Comparison of ENCODE assay signal across 8 cellular contexts in the genomic region with DNA sequence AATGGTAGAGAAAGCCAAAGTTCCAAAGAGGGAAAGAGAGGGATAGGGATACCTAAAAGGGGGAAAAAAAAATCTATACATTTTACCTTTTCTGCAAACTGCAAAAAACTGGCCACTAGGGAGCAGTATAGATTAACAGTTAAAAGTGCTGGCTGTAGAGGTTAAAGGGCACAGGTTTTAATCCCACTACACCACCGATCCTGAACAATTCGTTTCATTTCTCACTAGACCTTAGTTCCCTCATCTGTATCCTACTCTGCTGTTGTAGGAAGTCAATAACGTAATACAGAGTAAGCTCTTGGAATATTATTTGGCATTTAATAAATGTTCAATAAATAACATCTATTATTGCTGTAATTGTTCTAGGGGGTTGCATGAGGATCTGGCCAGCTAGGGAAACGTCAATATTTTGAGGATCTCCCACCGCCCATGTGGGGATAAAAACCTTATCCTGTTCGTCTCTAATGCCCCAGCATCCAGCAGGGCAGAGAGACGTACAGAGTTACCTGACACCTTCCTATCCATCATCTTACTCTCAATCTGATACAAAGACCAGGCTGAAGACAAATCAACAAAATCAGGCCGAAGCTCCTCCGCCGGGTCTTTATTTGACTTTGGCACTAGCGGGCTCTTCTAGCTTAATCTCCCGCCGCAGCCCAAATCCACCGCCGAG. TPM values are rescaled to one million over a fixed set of nuclear protein-coding genes. Genes with fewer than 3 reads are reported as not detected.
DNase-seq lines count a peak whose midpoint lies in the region; ATAC-seq and TF ChIP-seq lines count a peak whose summit lies in the region.

No MANE protein-coding gene starts in this region.

- peaks cover 21% of the 10 kb centered on the region for H3K4me1 ChIP-seq in body of pancreas
- H3K4me1 ChIP-seq in iPS DF 6.9 (ENCODE audit: control insufficient read depth, insufficient read depth, low read length) = no peaks in the 10 kb centered on the region

- H3K9me3 ChIP-seq in body of pancreas (no peaks in the 10 kb centered on the region), iPS DF 6.9 (ENCODE audit: control insufficient read depth, insufficient read depth, low read length) (no peaks in the 10 kb centered on the region)

- H3K27me3 ChIP-seq in HL-60 (ENCODE audit: insufficient read depth, poor library complexity, severe bottlenecking) (no peaks in the 10 kb centered on the region), body of pancreas (no peaks in the 10 kb centered on the region), iPS DF 6.9 (ENCODE audit: control insufficient read depth, insufficient read depth, low read length) (no peaks in the 10 kb centered on the region)

- DNase-seq in Caki2 (ENCODE audit: low read depth) (peak; percentile 58), HL-60 (ENCODE audit: low read depth in 1 of 2, low spot score in 1 of 2) (peak in 1 of 2 experiments; percentile 61), NCI-H774 (lab: John Stamatoyannopoulos, UW) (peak; percentile 50), body of pancreas (peak in 1 of 4 donors; percentile 47), iPS DF 6.9 (ENCODE audit: low read depth, low spot score) (no peak), retinal pigment epithelial cell (ENCODE audit: low read depth) (peak; percentile 18)
- no peak for DNase-seq in NK-92 treated with Interleukin-12 subunit alpha and Interleukin-12 subunit beta, amount 100 ng/mL, for 24 hours (lab: John Stamatoyannopoulos, UW)

- H3K4me3 ChIP-seq in HL-60 (replicated peaks; ENCODE audit: insufficient read depth, low read length) (peak overlapping the region; percentile 89), body of pancreas (peak overlapping the region; percentile 69 to 86), iPS DF 6.9 (ENCODE audit: low read length) (peak overlapping the region; percentile 89; the same call in 1 of the 2 replicates), retinal pigment epithelial cell (ENCODE audit: low read length) (peak overlapping the region; percentile 98)

- TF ChIP-seq CTCF in HL-60 (IDR thresholded peaks at IDR 0.05; ENCODE audit: insufficient read depth, low read length) (peak; percentile 28), body of pancreas (IDR thresholded peaks at IDR 0.05) (peak; percentile 53 to 75 (median 67)), retinal pigment epithelial cell (conservative IDR thresholded peaks at IDR 0.05; ENCODE audit: low read depth, low read length) (peak; percentile 71)

- in situ Hi-C loops in Caki2 (cut with HindIII; ENCODE audit: low pct_unique_long_range_greater_than_20kb, low sequenced_read_pairs) = no loop called here

- no peak for TF ChIP-seq POLR2A in body of pancreas (IDR thresholded peaks at IDR 0.05)

- peak overlapping the region; percentile 92 for H3K27ac ChIP-seq in HL-60 (replicated peaks)
- peak overlapping the region; percentile 89 to 94 (median 90) for H3K27ac ChIP-seq in body of pancreas
- no peak overlapping the region for H3K27ac ChIP-seq in iPS DF 6.9 (ENCODE audit: low read length)

- ATAC-seq in GM19035 (IDR thresholded peaks at IDR 0.05; ENCODE audit: unreplicated experiment) (peak; percentile 12), body of pancreas (peak; percentile 38)

- 0% methylated on average over 11 to 15 of the region's 15 CpGs for WGBS in body of pancreas, 2 donors
- no CpG with 5 or more reads among the region's 15 CpGs for WGBS in iPS DF 6.9 (ENCODE audit: insufficient coverage, insufficient read length)

- intact Hi-C loops in body of pancreas (cut with DNase I) = loop anchor here (5.0 kb wide), 1 partner anchor 138 kb away; the partner anchor contains the start of genes C9orf43 and POLE3

- H3K36me3 ChIP-seq in body of pancreas (replicated peaks in 1 of 2; ENCODE audit: insufficient read depth in 1 of 2, low read depth in 2 of 2) = peaks cover 0 to 19% of the 10 kb centered on the region in 2 donors
- H3K36me3 ChIP-seq in iPS DF 6.9 (ENCODE audit: control insufficient read depth, insufficient read depth, low read length) = peaks cover 3% of the 10 kb centered on the region; the same call in 1 of the 2 replicates

RNA-seq across cellular contexts. Expression of gene CDC26, which starts 0.8 kb away (rescaled TPM):
- total RNA-seq in Caki2 (2014; rRNA removed; shearing (Covaris generic); ENCODE audit: low replicate concordance) = 31.2 and 68.7 TPM in 2 replicates
- total RNA-seq in body of pancreas = 10 to 100 TPM; 21.3 to 27.0 TPM

RNA-seq across cellular contexts. Expression of gene PRPF4, which starts 0.8 kb away (rescaled TPM):
- 44.6 and 56.1 TPM in 2 replicates for total RNA-seq in Caki2 (2014; rRNA removed; shearing (Covaris generic); ENCODE audit: low replicate concordance)
- total RNA-seq in body of pancreas = 10 to 100 TPM in 1 of 2 donors, 1 to 10 TPM in 1; 5.6 to 10.1 TPM

RNA-seq across cellular contexts. Expression of gene RNF183, which starts 28.6 kb away (rescaled TPM):
- 0.23 and 0.95 TPM in 2 replicates for total RNA-seq in Caki2 (2014; rRNA removed; shearing (Covaris generic); ENCODE audit: low replicate concordance)
- not detected for total RNA-seq in body of pancreas

RNA-seq across cellular contexts. Expression of gene SLC31A1, which starts 53.3 kb away (rescaled TPM):
- 9.4 and 13.3 TPM in 2 replicates for total RNA-seq in Caki2 (2014; rRNA removed; shearing (Covaris generic); ENCODE audit: low replicate concordance)
- 1 to 10 TPM; 6.7 to 7.9 TPM for total RNA-seq in body of pancreas

RNA-seq across cellular contexts. Expression of gene FKBP15, which starts 53.5 kb away (rescaled TPM):
- total RNA-seq in Caki2 (2014; rRNA removed; shearing (Covaris generic); ENCODE audit: low replicate concordance) = 5.3 and 7.7 TPM in 2 replicates
- 10 to 100 TPM; 15.8 to 21.3 TPM for total RNA-seq in body of pancreas

Comparison
In these comparisons a context has a peak if more than half of its experiments do, and no peak if none do; other contexts are left out.
1. DNase-seq: peak in Caki2 (single experiment), NCI-H774 (single experiment) and retinal pigment epithelial cell (single experiment); none in iPS DF 6.9 (single experiment) and NK-92 treated with Interleukin-12 subunit alpha and Interleukin-12 subunit beta, amount 100 ng/mL, for 24 hours (single experiment).
2. Peak in every context shown above with its lines, with median percentiles within 50 percentile points of each other: H3K4me3 ChIP-seq and CTCF ChIP-seq.